Comparison of ENCODE assay signal across 8 cellular contexts in genomic region chr10:88810196-88810961, GRCh38. TPM values are rescaled to one million over a fixed set of nuclear protein-coding genes. Genes with fewer than 3 reads are reported as not detected.
A peak's percentile ranks its signal among the peaks of the same experiment; 100 is the strongest.
DNase-seq lines count a peak whose midpoint lies in the region; ATAC-seq and TF ChIP-seq lines count a peak whose summit lies in the region.

No MANE protein-coding gene starts in this region.

- no peak overlapping the region for H2AFZ ChIP-seq in neural cell (ENCODE audit: low read depth, low read length)

- peaks cover 12% of the 10 kb centered on the region for H3K4me1 Mint-ChIP-seq in CD14-positive monocyte

- no peaks in the 10 kb centered on the region for H3K9me3 ChIP-seq in neural cell (ENCODE audit: low read length)

- no peak overlapping the region for H3K4me3 ChIP-seq in WI38 (ENCODE audit: low read depth, low read length)
- H3K4me3 ChIP-seq in neural cell (ENCODE audit: low read length): no peak overlapping the region

- H3K27me3 ChIP-seq in neural cell (ENCODE audit: insufficient read depth, low read depth, low read length): no peaks in the 10 kb centered on the region

- peak overlapping the region in 2 of 7 donors; percentile 5 to 31 for H3K27ac Mint-ChIP-seq in CD14-positive monocyte

- peak; percentile 46 for TF ChIP-seq RAD21 in neural cell (conservative IDR thresholded peaks at IDR 0.05)

- no peaks in the 10 kb centered on the region for H3K36me3 Mint-ChIP-seq in CD14-positive monocyte

- TF ChIP-seq CTCF in CD14-positive monocyte (IDR thresholded peaks at IDR 0.05) (peak; percentile 85), WI38 (IDR thresholded peaks at IDR 0.05; ENCODE audit: low read depth, low read length) (peak; percentile 71), neural cell (IDR thresholded peaks at IDR 0.05; ENCODE audit: poor library complexity, severe bottlenecking) (peak; percentile 59)

- H3K9ac ChIP-seq in neural cell (ENCODE audit: low read length): no peak overlapping the region

- no peaks in the 10 kb centered on the region for H3F3A ChIP-seq in neural cell (ENCODE audit: insufficient read depth, low read length, poor library complexity, severe bottlenecking)

- no peaks in the 10 kb centered on the region for H3K79me2 ChIP-seq in neural cell (replicated peaks; ENCODE audit: insufficient read depth, low read length)

- H3K4me3 Mint-ChIP-seq in CD14-positive monocyte: no peak overlapping the region

- intact Hi-C loops in CD14-positive monocyte (cut with micrococcal nuclease): loop anchor here in 1 of 2 donors (10.0 kb wide), 1 partner anchor 116 kb away; no protein-coding TSS in a partner anchor

- H3K36me3 ChIP-seq in neural cell (ENCODE audit: insufficient read depth, low read length): no peaks in the 10 kb centered on the region

- ATAC-seq in GM18907 (IDR thresholded peaks at IDR 0.05; ENCODE audit: unreplicated experiment) (peak; percentile 60), HG02571 (IDR thresholded peaks at IDR 0.05; ENCODE audit: unreplicated experiment) (no peak), HG03442 (IDR thresholded peaks at IDR 0.05; ENCODE audit: unreplicated experiment) (no peak)

- H3K27ac ChIP-seq in neural cell (ENCODE audit: low read length): no peak overlapping the region

- H3K9me3 Mint-ChIP-seq in CD14-positive monocyte: peaks cover 0 to 3% (median 0%) of the 10 kb centered on the region in 7 donors

- DNase-seq in CD14-positive monocyte (ENCODE audit: low spot score): no peak
- peak; percentile 86 for DNase-seq in NCI-H146 (lab: John Stamatoyannopoulos, UW)
- peak; percentile 63 for DNase-seq in fibroblast of gingiva (ENCODE audit: low read depth)

- TF ChIP-seq EP300 in neural cell (conservative IDR thresholded peaks at IDR 0.05; ENCODE audit: poor library complexity, severe bottlenecking): no peak

- H3K9me2 ChIP-seq in neural cell (ENCODE audit: insufficient read depth, low read length): no peaks in the 10 kb centered on the region

- peaks cover 0 to 2% (median 0%) of the 10 kb centered on the region in 3 donors for H3K27me3 Mint-ChIP-seq in CD14-positive monocyte (ENCODE audit: low read depth in 3 of 3)

- no peaks in the 10 kb centered on the region for H4K20me1 ChIP-seq in neural cell (ENCODE audit: insufficient read depth)

- no peak overlapping the region for H3K4me2 ChIP-seq in neural cell (ENCODE audit: low read length)

TF ChIP-seq in neural cell, 6 proteins besides CTCF, POLR2A, EP300 and RAD21:
- TF ChIP-seq TAF1 (IDR thresholded peaks at IDR 0.05; ENCODE audit: low read depth) (no peak), POLR2AphosphoS5 (IDR thresholded peaks at IDR 0.05) (no peak), SMC3 (conservative IDR thresholded peaks at IDR 0.05; ENCODE audit: poor library complexity) (peak; percentile 41), EZH2 (IDR thresholded peaks at IDR 0.05; ENCODE audit: borderline replicate concordance, insufficient read depth, low read length, poor library complexity, severe bottlenecking) (no peak)

RNA-seq across cellular contexts. Expression of gene LIPM, which starts 7.8 kb away (rescaled TPM):
- not detected for polyA plus RNA-seq in CD14-positive monocyte
- not detected in 2 replicates for polyA plus RNA-seq in neural cell
- polyA minus RNA-seq in neural cell: not detected in 2 replicates

RNA-seq across cellular contexts. Expression of gene ANKRD22, which starts 41.3 kb away (rescaled TPM):
- polyA plus RNA-seq in CD14-positive monocyte (1 to 10 TPM; 2.7 to 3.5 TPM), neural cell (0.57 and 1.3 TPM in 2 replicates)
- polyA minus RNA-seq in neural cell: not detected in 2 replicates

RNA-seq across cellular contexts. Expression of gene LIPN, which starts 50.6 kb away (rescaled TPM):
- polyA plus RNA-seq in CD14-positive monocyte (10 to 100 TPM; 10.1 to 12.9 TPM), neural cell (not detected in 2 replicates)
- not detected in 2 replicates for polyA minus RNA-seq in neural cell

Comparison
In these comparisons a context has a peak if more than half of its experiments do, and no peak if none do; other contexts are left out.
1. RNA of gene LIPN, which starts 50.6 kb away (polyA plus RNA-seq): 10.1 to 12.9 TPM in CD14-positive monocyte; not detected in neural cell; every median in the first group is over 10 times any median in the second.
2. Peak in every context shown above with its lines, with median percentiles within 50 percentile points of each other: CTCF ChIP-seq.